Comparison of ENCODE assay signal across 30 cellular contexts in the genomic region with DNA sequence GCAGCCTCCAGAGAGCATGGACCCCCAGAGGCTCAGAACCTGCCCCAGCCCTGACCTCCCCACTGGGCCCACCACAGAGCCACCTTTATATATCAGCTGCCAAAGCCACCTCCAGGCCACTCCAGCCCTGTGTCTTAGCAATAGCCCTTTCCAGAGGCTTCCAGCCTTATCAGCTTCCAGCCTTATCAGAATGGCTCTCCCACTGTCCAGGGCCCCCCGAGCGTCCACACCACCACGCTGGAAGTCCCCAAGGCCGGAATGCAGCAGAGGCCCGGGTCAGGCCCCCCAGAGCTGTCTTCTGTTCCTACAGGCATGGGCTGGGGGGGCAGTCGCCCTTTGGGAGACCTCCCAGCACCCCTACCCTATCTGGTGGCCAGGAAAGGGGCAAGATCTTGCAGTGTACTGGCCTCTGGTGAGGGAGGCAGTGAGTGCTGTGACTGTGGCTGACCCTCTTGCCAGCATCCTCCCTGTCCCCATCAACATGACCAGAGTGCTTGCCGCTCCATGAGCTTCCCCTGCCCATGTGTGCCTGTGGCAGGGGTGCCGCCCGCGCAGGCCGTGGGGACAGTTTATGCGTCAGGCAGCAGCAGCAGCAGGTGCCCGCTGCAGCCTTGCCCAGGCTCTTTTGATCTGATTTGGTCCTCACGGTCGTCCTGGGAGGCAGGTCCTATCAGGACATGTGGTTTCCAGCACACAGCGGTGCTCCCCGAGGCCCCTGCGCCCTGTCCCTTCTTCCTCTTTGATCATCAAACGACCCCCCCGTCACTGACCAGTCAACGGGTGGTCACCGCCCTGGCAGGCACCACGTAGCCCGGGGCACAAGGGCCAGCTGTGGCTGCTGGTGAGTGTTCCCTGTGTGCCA. TPM values are rescaled to one million over a fixed set of nuclear protein-coding genes. Genes with fewer than 3 reads are reported as not detected.
DNase-seq lines count a peak whose midpoint lies in the region; ATAC-seq, FAIRE-seq and TF ChIP-seq lines count a peak whose summit lies in the region.
"Had no signal": no experiment of that assay in that cellular context is flagged by ENCODE, and none has a peak within 500 bp of the region (broad histone marks: within the 10 kb centered on the region; RNA-seq: fewer than 3 reads in every experiment).

No MANE protein-coding gene starts in this region.

- no peaks in the 10 kb centered on the region for H3K9me1 ChIP-seq in K562 (ENCODE audit: control insufficient read depth, insufficient read depth, low read length)

- peak overlapping the region; percentile 7 for H3K9ac ChIP-seq in NT2/D1 (ENCODE audit: insufficient read length, low read depth)
- peak overlapping the region in 1 of 2 experiments; percentile 65; a peak in 1 of 4 replicates for H3K9ac ChIP-seq in K562 (ENCODE audit: insufficient read depth in 1 of 2, low read depth in 2 of 2, low read length in 2 of 2)

- ATAC-seq in K562: peak; percentile 60
- no peak for ATAC-seq in natural killer cell
- no peak for ATAC-seq in HG02970 (IDR thresholded peaks at IDR 0.05; ENCODE audit: low FRiP score, unreplicated experiment)
- ATAC-seq: GM12878, left lobe of liver, upper lobe of right lung had no signal

- no peak overlapping the region for H3K4me3 ChIP-seq in NT2/D1 (ENCODE audit: insufficient read length, low read depth)
- H3K4me3 ChIP-seq in K562: no peak overlapping the region
- no peak overlapping the region for H3K4me3 ChIP-seq in transverse colon
- H3K4me3 ChIP-seq: adrenal gland, GM12878, ovary, upper lobe of right lung had no signal

- CTCF ChIA-PET in K562 (lab: Yijun Ruan, JAX; ENCODE audit: low intra/inter-chr PET ratio): no interaction called here

- H2AFZ ChIP-seq in K562 (ENCODE audit: low read depth, low read length): no peak overlapping the region

- H3K4me3 Mint-ChIP-seq in natural killer cell: peak overlapping the region; percentile 75
- H3K4me3 Mint-ChIP-seq: activated B cell treated with CpG ODN at 0.5 μM for 24 hours; activated naive CD4-positive, alpha-beta T cell treated with anti-CD3 and anti-CD28 coated beads for 36 hours; activated T-helper 1 cell treated with anti-CD3 and anti-CD28 coated beads, Interleukin-12 subunit alpha, Interleukin-12 subunit beta, Interleukin-2, Interleukin-4 antibody, amounts not matched to agents 30 ng/mL and 10 ng/mL and 1 ng/mL, durations not matched to agents 14 hours and 24 hours and 36 hours; CD4-positive, CD25-positive, alpha-beta regulatory T cell; naive B cell had no signal

- no peaks in the 10 kb centered on the region for H3K27me3 Mint-ChIP-seq in natural killer cell (ENCODE audit: low read depth in 2 of 2)
- H3K27me3 Mint-ChIP-seq: naive B cell had no signal

- 48% methylated on average over 20 of the region's 24 CpGs for WGBS in K562 (ENCODE audit: insufficient coverage, low coverage, missing lambda C conversion rate)
- WGBS in transverse colon (ENCODE audit: low coverage in 1 of 2), 2 donors: 82% methylated on average over 24 of the region's 24 CpGs; no CpG with 5 or more reads in 1 of the 2 donors

- TF ChIP-seq CTCF in K562 (IDR thresholded peaks at IDR 0.05 in 2 of 3, conservative IDR thresholded peaks at IDR 0.05 in 1 of 3; ENCODE audit: insufficient read depth in 2 of 3, low read depth in 1 of 3, low read length in 3 of 3) (no peak), natural killer cell (IDR thresholded peaks at IDR 0.05) (no peak), transverse colon (IDR thresholded peaks at IDR 0.05) (no peak)

- FAIRE-seq in K562 (lab: Jason Lieb, UNC): no peak
- FAIRE-seq: frontal cortex, GM12878 had no signal

- H3K4me2 ChIP-seq in K562 (ENCODE audit: insufficient read depth, low read length): no peak overlapping the region

- peaks cover 56% of the 10 kb centered on the region for H3K4me1 ChIP-seq in NT2/D1 (ENCODE audit: insufficient read depth, insufficient read length)
- peaks cover 16 to 78% of the 10 kb centered on the region in 2 experiments; a peak in 4 of 5 replicates for H3K4me1 ChIP-seq in K562 (replicated peaks in 1 of 2; ENCODE audit: control insufficient read depth in 2 of 2, insufficient read depth in 2 of 2, low read length in 2 of 2)
- H3K4me1 ChIP-seq in transverse colon: peaks cover 35 to 54% (median 46%) of the 10 kb centered on the region in 4 donors

- TF ChIP-seq EP300 in K562 (IDR thresholded peaks at IDR 0.05; ENCODE audit: low read length) (no peak), transverse colon (IDR thresholded peaks at IDR 0.05; ENCODE audit: low read depth) (no peak)

- intact Hi-C loops in K562 (cut with micrococcal nuclease): no loop called here
- intact Hi-C loops in natural killer cell (cut with micrococcal nuclease): no loop called here
- intact Hi-C loops in transverse colon (cut with DNase I; ENCODE audit: low total_unique reads): no loop called here

- in situ Hi-C loops in K562 (cut with MboI): no loop called here
- in situ Hi-C loops in transverse colon (cut with MboI; ENCODE audit: low pct_ligation_motif_present in 1 of 4, low pct_unique_long_range_greater_than_20kb in 1 of 4, low sequenced_read_pairs in 3 of 4): no loop called here

- no peak for TF ChIP-seq POLR2A in K562 (conservative IDR thresholded peaks at IDR 0.05)
- no peak for TF ChIP-seq POLR2A in transverse colon (IDR thresholded peaks at IDR 0.05)

- no peaks in the 10 kb centered on the region for H3K27me3 ChIP-seq in NT2/D1 (ENCODE audit: insufficient read depth, insufficient read length)
- H3K27me3 ChIP-seq in K562 (ENCODE audit: control insufficient read depth in 2 of 2, insufficient read depth in 2 of 2, low read length in 2 of 2): no peaks in the 10 kb centered on the region
- H3K27me3 ChIP-seq in transverse colon: no peaks in the 10 kb centered on the region
- H3K27me3 ChIP-seq: adrenal gland, brain microvascular endothelial cell, ovary, upper lobe of right lung had no signal

- H3K36me3 Mint-ChIP-seq in natural killer cell: no peaks in the 10 kb centered on the region
- H3K36me3 Mint-ChIP-seq: CD4-positive, CD25-positive, alpha-beta regulatory T cell; naive B cell had no signal

- H3K79me2 ChIP-seq in K562 (ENCODE audit: control insufficient read depth, insufficient read depth, low read length): no peaks in the 10 kb centered on the region

- no TSS peak for BruUV-seq in K562 (replicated peaks; lab: Mats Ljungman, UMichigan)

- H4K20me1 ChIP-seq in K562 (replicated peaks; ENCODE audit: control insufficient read depth, insufficient read depth, low read length): peaks cover 14% of the 10 kb centered on the region; the same call in 1 of the 2 replicates

- no peak for DNase-seq in NT2/D1 (ENCODE audit: low read depth, low spot score)
- DNase-seq in K562 (ENCODE audit: extremely low read depth in 1 of 4, low spot score in 3 of 4): peak in 1 of 4 experiments; percentile 31
- no peak for DNase-seq in natural killer cell
- no peak for DNase-seq in transverse colon
- no peak for DNase-seq in H4 (ENCODE audit: low spot score)
- DNase-seq in medulla oblongata (ENCODE audit: extremely low spot score): no peak
- DNase-seq: activated B cell treated with CpG ODN at 0.5 μM for 24 hours; activated CD4-positive, alpha-beta T cell treated with anti-CD3 and anti-CD28 coated beads, Interleukin-2, amount 50 U/mL, for 48 hours; activated CD8-positive, alpha-beta memory T cell treated with anti-CD3 and anti-CD28 coated beads, Interleukin-2, amount 50 U/mL, for 4 hours; activated naive CD4-positive, alpha-beta T cell treated with anti-CD3 and anti-CD28 coated beads for 36 hours; brain microvascular endothelial cell; CD4-positive, CD25-positive, alpha-beta regulatory T cell; hippocampal formation; mesenchymal stem cell; naive B cell; NCI-H1048; NCI-H1694 treated with DMSO at 0.1 percent for 48 hours; NCI-H510A; OCI-M1; ovary; SHP77 treated with DMSO at 0.1 percent for 48 hours; stimulated activated CD4-positive, alpha-beta T cell treated with anti-CD3 and anti-CD28 coated beads, Interleukin-2, amount 100 ng/mL, for 24 hours; upper lobe of right lung had no signal

- H3K36me3 ChIP-seq in NT2/D1 (ENCODE audit: insufficient read depth, insufficient read length, low read length) (peaks cover 38% of the 10 kb centered on the region), K562 (ENCODE audit: control insufficient read depth, insufficient read depth, low read length) (no peaks in the 10 kb centered on the region; the same call in 2 of the 3 replicates), transverse colon (no peaks in the 10 kb centered on the region)
- H3K36me3 ChIP-seq: adrenal gland, brain microvascular endothelial cell, ovary, upper lobe of right lung had no signal

- peak overlapping the region; percentile 67 to 88 for H3K27ac Mint-ChIP-seq in natural killer cell
- H3K27ac Mint-ChIP-seq: activated B cell treated with CpG ODN at 0.5 μM for 24 hours; activated naive CD4-positive, alpha-beta T cell treated with anti-CD3 and anti-CD28 coated beads for 36 hours; activated T-helper 1 cell treated with anti-CD3 and anti-CD28 coated beads, Interleukin-12 subunit alpha, Interleukin-12 subunit beta, Interleukin-2, Interleukin-4 antibody, amounts not matched to agents 30 ng/mL and 10 ng/mL and 1 ng/mL, durations not matched to agents 14 hours and 24 hours and 36 hours; CD4-positive, CD25-positive, alpha-beta regulatory T cell had no signal

- H3K27ac ChIP-seq in K562 (ENCODE audit: extremely low read depth, low read depth, low read length): no peak overlapping the region
- peak overlapping the region in 3 of 4 donors; percentile 41 to 46 (median 43) for H3K27ac ChIP-seq in transverse colon
- H3K27ac ChIP-seq: brain microvascular endothelial cell, HL-60, ovary, upper lobe of right lung had no signal

- POLR2A ChIA-PET in K562 (lab: Yijun Ruan, JAX): interaction anchor here (0.8 to 1.7 kb wide), 6 partner anchors 9 to 122 kb away, joined by 3 to 7 read pairs (median 3); a partner anchor contains a TSS

- peaks cover 70 to 82% of the 10 kb centered on the region in 2 donors for H3K4me1 Mint-ChIP-seq in natural killer cell
- H3K4me1 Mint-ChIP-seq: activated B cell treated with CpG ODN at 0.5 μM for 24 hours; CD4-positive, CD25-positive, alpha-beta regulatory T cell; naive B cell had no signal

- TF ChIP-seq RAD21 in K562 (CRISPR knock-in tag; conservative IDR thresholded peaks at IDR 0.05 in 1 of 2, IDR thresholded peaks at IDR 0.05 in 1 of 2): no peak

- H3K9me3 ChIP-seq in NT2/D1 (ENCODE audit: insufficient read depth, low read length) (no peaks in the 10 kb centered on the region), K562 (replicated peaks; ENCODE audit: control insufficient read depth, insufficient read depth, low read depth, low read length) (no peaks in the 10 kb centered on the region), transverse colon (no peaks in the 10 kb centered on the region)
- H3K9me3 ChIP-seq: adrenal gland, ovary, upper lobe of right lung had no signal

- no peaks in the 10 kb centered on the region for H3K9me3 Mint-ChIP-seq in natural killer cell
- H3K9me3 Mint-ChIP-seq: activated B cell treated with CpG ODN at 0.5 μM for 24 hours; activated naive CD4-positive, alpha-beta T cell treated with anti-CD3 and anti-CD28 coated beads for 36 hours; activated T-helper 1 cell treated with anti-CD3 and anti-CD28 coated beads, Interleukin-12 subunit alpha, Interleukin-12 subunit beta, Interleukin-2, Interleukin-4 antibody, amounts not matched to agents 30 ng/mL and 10 ng/mL and 1 ng/mL, durations not matched to agents 14 hours and 24 hours and 36 hours; CD4-positive, CD25-positive, alpha-beta regulatory T cell; naive B cell had no signal

RNA-seq across cellular contexts. Expression of a gene that starts 15.9 kb away (rescaled TPM):
- total RNA-seq in K562 (2011; cell fraction: chromatin; rRNA removed; ENCODE audit: low replicate concordance): 40.9 and 87.7 TPM in 2 replicates
- total RNA-seq in K562 (2011; cell fraction: nucleolus; rRNA removed): 31.7 and 40.8 TPM in 2 replicates
- 28.2 and 35.2 TPM in 2 replicates for total RNA-seq in K562 (2011; cell fraction: nucleoplasm; rRNA removed)
- total RNA-seq in K562 (2014; rRNA removed) (6.6 and 8.0 TPM in 2 replicates), K562 (2014; rRNA removed; fragmentation: Illumina TruSeq; extraction: Trizol) (1.4 and 2.4 TPM in 2 replicates), K562 (2015; rRNA removed; fragmentation: Illumina TruSeq; extraction: Trizol) (6.4 and 6.5 TPM in 2 replicates), K562 (2021) (14.3 and 14.8 TPM in 2 replicates), natural killer cell (100 to 1,000 TPM; 375 to 522 (median 377) TPM), transverse colon (100 to 1,000 TPM in 2 of 4 donors, 10 to 100 TPM in 2; 37.3 to 211 (median 105) TPM)
- polyA plus RNA-seq in K562 (2011; rRNA removed) (3.2 and 7.5 TPM in 2 replicates), K562 (2014; fragmentation: Illumina TruSeq; extraction: Trizol) (3.1 and 4.6 TPM in 2 replicates), K562 (2014; fragmentation: Nextera tagmentation; extraction: Ambion mirVana) (under 1 TPM; 0.06 to 0.10 TPM), K562 (2014; rRNA removed) (6.6 and 11.9 TPM in 2 replicates)
- 3.8 and 6.2 TPM in 2 replicates for polyA plus RNA-seq in K562 (2011; cell fraction: cytosol; rRNA removed)
- polyA plus RNA-seq in K562 (2011; cell fraction: nucleus; rRNA removed): 22.7 and 40.1 TPM in 2 replicates
- polyA plus RNA-seq in K562 (2012): 7.8 and 10.2 TPM in 2 replicates
- 1.6 and 1.9 TPM in 2 replicates for polyA minus RNA-seq in K562 (2011; rRNA and poly(A)+ RNA removed)
- polyA minus RNA-seq in K562 (2011; cell fraction: cytosol; rRNA and poly(A)+ RNA removed): 5.9 and 6.9 TPM in 2 replicates
- polyA minus RNA-seq in K562 (2011; cell fraction: nucleus; rRNA and poly(A)+ RNA removed): 13.1 and 15.5 TPM in 2 replicates
- 9.2 and 12.7 TPM in 2 replicates for total RNA-seq in H4 (2014; rRNA removed; shearing (Covaris generic))
- total RNA-seq: activated B cell treated with CpG ODN at 0.5 μM for 24 hours, GM12878 had no signal
- polyA plus RNA-seq: GM12878 had no signal
